ENCODE assay signal across 8 cellular contexts in genomic region chrX:150567645-150568319, GRCh38. TPM values are rescaled to one million over a fixed set of nuclear protein-coding genes. Genes with fewer than 3 reads are reported as not detected.
DNase-seq lines count a peak whose midpoint lies in the region; ATAC-seq and TF ChIP-seq lines count a peak whose summit lies in the region.

No MANE protein-coding gene starts in this region.

- no peaks in the 10 kb centered on the region for H3K36me3 ChIP-seq in stomach smooth muscle (ENCODE audit: control insufficient read depth in 2 of 2, insufficient read depth in 2 of 2, low read length in 2 of 2)

- H3K27me3 ChIP-seq in stomach smooth muscle (ENCODE audit: control insufficient read depth in 1 of 2, insufficient read depth in 2 of 2, low read length in 2 of 2), result peaks cover 0 to 3% of the 10 kb centered on the region in 2 donors

- DNase-seq in activated CD4-positive, alpha-beta T cell treated with anti-CD3 and anti-CD28 coated beads, Interleukin-2, amount 10 ng/mL, durations not matched to agents 24 days and 14 days, result no peak
- no peak for DNase-seq in activated CD4-positive, alpha-beta T cell treated with anti-CD3 and anti-CD28 coated beads, Interleukin-2, amount 50 U/mL, for 4 hours
- no peak for DNase-seq in activated CD8-positive, alpha-beta T cell treated with anti-CD3 and anti-CD28 coated beads for 36 hours
- DNase-seq in immature natural killer cell (no peak), NCI-H2196 treated with DMSO at 0.1 percent for 48 hours (lab: John Stamatoyannopoulos, UW; ENCODE audit: unreplicated experiment) (no peak), LoVo (ENCODE audit: low spot score) (no peak)

- H3K4me1 Mint-ChIP-seq in activated CD4-positive, alpha-beta T cell treated with anti-CD3 and anti-CD28 coated beads, Interleukin-2, amount 10 ng/mL, durations not matched to agents 24 days and 14 days, result peaks cover 28% of the 10 kb centered on the region
- H3K4me1 Mint-ChIP-seq in activated CD8-positive, alpha-beta T cell treated with anti-CD3 and anti-CD28 coated beads for 36 hours (ENCODE audit: low read depth), result peaks cover 29% of the 10 kb centered on the region
- H3K4me1 Mint-ChIP-seq in immature natural killer cell, result peaks cover 23 to 46% of the 10 kb centered on the region in 2 donors

- peak overlapping the region; percentile 29 to 31 for H3K4me3 ChIP-seq in stomach smooth muscle (ENCODE audit: low read length in 2 of 2)

- H3K4me1 ChIP-seq in stomach smooth muscle (ENCODE audit: control insufficient read depth, insufficient read depth, low read length), result peaks cover 3% of the 10 kb centered on the region

- H3K9ac ChIP-seq in stomach smooth muscle (ENCODE audit: low read length in 2 of 2), result no peak overlapping the region

- intact Hi-C loops in activated CD4-positive, alpha-beta T cell treated with anti-CD3 and anti-CD28 coated beads, Interleukin-2, amount 10 ng/mL, durations not matched to agents 24 days and 14 days (cut with micrococcal nuclease), result loop anchor here (2.0 to 10.0 kb wide), 3 partner anchors 205 to 1025 kb away; partner anchors contain the start of genes EOLA1, MAMLD1 and VMA21
- intact Hi-C loops in activated CD8-positive, alpha-beta T cell treated with anti-CD3 and anti-CD28 coated beads for 36 hours (cut with micrococcal nuclease), result no loop called here

- H3K27ac Mint-ChIP-seq in activated CD4-positive, alpha-beta T cell treated with anti-CD3 and anti-CD28 coated beads, Interleukin-2, amount 10 ng/mL, durations not matched to agents 24 days and 14 days, result peak overlapping the region; percentile 60
- H3K27ac Mint-ChIP-seq in activated CD8-positive, alpha-beta T cell treated with anti-CD3 and anti-CD28 coated beads for 36 hours, result no peak overlapping the region
- peak overlapping the region in 4 of 6 donors; percentile 0 to 58 (median 25) for H3K27ac Mint-ChIP-seq in immature natural killer cell

- H3K36me3 Mint-ChIP-seq in activated CD4-positive, alpha-beta T cell treated with anti-CD3 and anti-CD28 coated beads, Interleukin-2, amount 10 ng/mL, durations not matched to agents 24 days and 14 days (ENCODE audit: low read depth), result no peaks in the 10 kb centered on the region
- H3K36me3 Mint-ChIP-seq in activated CD8-positive, alpha-beta T cell treated with anti-CD3 and anti-CD28 coated beads for 36 hours (ENCODE audit: low read depth), result no peaks in the 10 kb centered on the region
- H3K36me3 Mint-ChIP-seq in immature natural killer cell, result no peaks in the 10 kb centered on the region

- TF ChIP-seq CTCF in activated CD8-positive, alpha-beta T cell treated with anti-CD3 and anti-CD28 coated beads for 36 hours (IDR thresholded peaks at IDR 0.05), result no peak

- peak overlapping the region; percentile 24 for H3K27ac ChIP-seq in stomach smooth muscle (ENCODE audit: low read length)

- H3K4me3 Mint-ChIP-seq in activated CD4-positive, alpha-beta T cell treated with anti-CD3 and anti-CD28 coated beads, Interleukin-2, amount 10 ng/mL, durations not matched to agents 24 days and 14 days, result peak overlapping the region; percentile 86
- H3K4me3 Mint-ChIP-seq in activated CD8-positive, alpha-beta T cell treated with anti-CD3 and anti-CD28 coated beads for 36 hours, result peak overlapping the region; percentile 57
- peak overlapping the region; percentile 53 to 77 (median 64) for H3K4me3 Mint-ChIP-seq in immature natural killer cell

- CTCF ChIA-PET in activated CD8-positive, alpha-beta T cell treated with anti-CD3 and anti-CD28 coated beads for 36 hours (lab: Charles Lee), result no interaction called here

- no peak for ATAC-seq in activated CD8-positive, alpha-beta T cell treated with anti-CD3 and anti-CD28 coated beads for 36 hours
- ATAC-seq in GM19463 (IDR thresholded peaks at IDR 0.05; ENCODE audit: unreplicated experiment), result no peak

- POLR2A ChIA-PET in activated CD8-positive, alpha-beta T cell treated with anti-CD3 and anti-CD28 coated beads for 36 hours (lab: Charles Lee), result no interaction called here

- H3K9me3 ChIP-seq in stomach smooth muscle (ENCODE audit: control insufficient read depth in 2 of 2, low read length in 2 of 2), result no peaks in the 10 kb centered on the region

- H3K27me3 Mint-ChIP-seq in activated CD4-positive, alpha-beta T cell treated with anti-CD3 and anti-CD28 coated beads, Interleukin-2, amount 10 ng/mL, durations not matched to agents 24 days and 14 days, result no peaks in the 10 kb centered on the region
- no peaks in the 10 kb centered on the region for H3K27me3 Mint-ChIP-seq in activated CD8-positive, alpha-beta T cell treated with anti-CD3 and anti-CD28 coated beads for 36 hours
- peaks cover 4 to 11% (median 5%) of the 10 kb centered on the region in 3 donors for H3K27me3 Mint-ChIP-seq in immature natural killer cell (ENCODE audit: low read depth in 3 of 3)

- H3K9me3 Mint-ChIP-seq in activated CD4-positive, alpha-beta T cell treated with anti-CD3 and anti-CD28 coated beads, Interleukin-2, amount 10 ng/mL, durations not matched to agents 24 days and 14 days, result no peaks in the 10 kb centered on the region
- no peaks in the 10 kb centered on the region for H3K9me3 Mint-ChIP-seq in activated CD8-positive, alpha-beta T cell treated with anti-CD3 and anti-CD28 coated beads for 36 hours
- H3K9me3 Mint-ChIP-seq in immature natural killer cell, result no peaks in the 10 kb centered on the region

RNA-seq across cellular contexts. Expression of gene MTM1, which starts 0.6 kb away (rescaled TPM):
- total RNA-seq in activated CD4-positive, alpha-beta T cell treated with anti-CD3 and anti-CD28 coated beads, Interleukin-2, amount 10 ng/mL, durations not matched to agents 24 days and 14 days, result 18.2 and 23.7 TPM in 2 replicates
- total RNA-seq in activated CD8-positive, alpha-beta T cell treated with anti-CD3 and anti-CD28 coated beads for 36 hours, result 10 to 100 TPM in 1 of 2 experiments, 1 to 10 TPM in 1; 9.6 to 11.6 TPM
- polyA plus RNA-seq in immature natural killer cell, result 1 to 10 TPM; 2.9 to 4.9 (median 4.9) TPM
